Comparison of ENCODE assay signal across 21 cellular contexts in the genomic region with DNA sequence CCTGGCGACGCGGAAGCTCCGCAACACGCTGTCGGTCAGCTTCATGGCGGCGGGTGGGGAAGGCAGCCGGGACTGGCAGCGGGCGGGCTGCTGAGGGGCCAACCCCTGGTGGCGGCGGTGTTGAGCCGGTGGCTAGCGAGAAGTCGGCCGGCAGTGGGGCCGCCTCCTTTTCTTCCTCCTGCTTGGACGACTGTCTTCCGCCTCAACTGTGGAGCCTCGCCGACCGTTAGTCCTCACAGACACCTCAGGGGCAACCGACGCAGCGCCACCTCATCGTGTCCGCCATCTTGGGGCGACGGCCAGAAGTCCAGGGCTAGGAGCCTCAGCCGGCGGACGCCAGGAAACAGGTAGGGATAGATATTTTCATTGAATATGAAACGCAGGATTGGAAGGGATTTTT.
DNase-seq lines count a peak whose midpoint lies in the region; ATAC-seq, FAIRE-seq and TF ChIP-seq lines count a peak whose summit lies in the region.
"Had no signal": no experiment of that assay in that cellular context is flagged by ENCODE, and none has a peak within 500 bp of the region (broad histone marks: within the 10 kb centered on the region; RNA-seq: fewer than 3 reads in every experiment).

No MANE protein-coding gene starts in this region.

- H2BK5ac ChIP-seq in H1 (ENCODE audit: low read depth, low read length), result no peak overlapping the region
- no peak overlapping the region for H2BK5ac ChIP-seq in neuronal stem cell (ENCODE audit: low read length)

- peak overlapping the region; percentile 85; the same call in 1 of the 2 replicates for H4K8ac ChIP-seq in H1 (ENCODE audit: extremely low read depth, insufficient read depth, low read length)
- H4K8ac ChIP-seq in neuronal stem cell (ENCODE audit: low read depth, low read length), result no peak overlapping the region

- 98% methylated on average over 19 of the region's 34 CpGs; no CpG with 5 or more reads in 1 of the 2 experiments for WGBS in H1 (ENCODE audit: extremely low coverage in 1 of 2, insufficient coverage in 1 of 2, insufficient read length in 1 of 2, insufficient replicate concordance in 2 of 2, low coverage in 1 of 2, low lambda C conversion rate in 2 of 2, missing lambda C conversion rate in 1 of 2), 2 experiments
- no CpG with 5 or more reads among the region's 34 CpGs for WGBS in neuronal stem cell (ENCODE audit: extremely low coverage in 2 of 2, insufficient read length in 2 of 2, insufficient replicate concordance in 1 of 2), 2 donors

- H3K36me3 ChIP-seq in H1 (ENCODE audit: control insufficient read depth in 2 of 4, insufficient read depth in 4 of 4, low read length in 3 of 4) (no peaks in the 10 kb centered on the region), neuronal stem cell (replicated peaks in 1 of 2; ENCODE audit: control insufficient read depth in 2 of 2, insufficient read depth in 2 of 2, low read length in 2 of 2) (no peaks in the 10 kb centered on the region)
- H3K36me3 ChIP-seq: BLaER1 treated with 17β-estradiol and CSF1 and Interleukin-3, amounts not matched to agents 10 nM and 100 nM had no signal

- no peak overlapping the region for H2AFZ ChIP-seq in H1 (ENCODE audit: low read length)
- no peak overlapping the region for H2AFZ ChIP-seq in neuronal stem cell (ENCODE audit: low read length)
- H2AFZ ChIP-seq: GM23338 had no signal

- H3K4ac ChIP-seq in H1 (replicated peaks; ENCODE audit: insufficient read length, low read depth, low read length) (no peak overlapping the region), neuronal stem cell (ENCODE audit: low read length) (no peak overlapping the region)

- H3K4me1 Mint-ChIP-seq in MCF 10A (ENCODE audit: insufficient read depth, unreplicated experiment), result peaks cover 11% of the 10 kb centered on the region
- H3K4me1 Mint-ChIP-seq: B cell, GM23338 had no signal

- H2BK15ac ChIP-seq in H1 (ENCODE audit: low read length), result no peak overlapping the region
- H2BK15ac ChIP-seq in neuronal stem cell (ENCODE audit: low read length), result no peak overlapping the region

- no peaks in the 10 kb centered on the region for H3K27me3 ChIP-seq in H1 (replicated peaks in 1 of 4; ENCODE audit: control insufficient read depth in 3 of 4, extremely low read depth in 1 of 4, insufficient read depth in 3 of 4, low read length in 3 of 4)
- no peaks in the 10 kb centered on the region for H3K27me3 ChIP-seq in neuronal stem cell (ENCODE audit: control insufficient read depth in 3 of 3, insufficient read depth in 3 of 3, low read depth in 1 of 3, low read length in 3 of 3)
- H3K27me3 ChIP-seq: BLaER1 treated with 17β-estradiol and CSF1 and Interleukin-3, amounts not matched to agents 10 nM and 100 nM had no signal

- H3K79me1 ChIP-seq in H1 (ENCODE audit: low read depth, low read length) (no peaks in the 10 kb centered on the region), neuronal stem cell (ENCODE audit: low read depth, low read length) (no peaks in the 10 kb centered on the region)

- H3K9me3 ChIP-seq in H1 (ENCODE audit: insufficient read depth in 2 of 2, low read depth in 1 of 2, low read length in 1 of 2), result peaks cover 0 to 5% of the 10 kb centered on the region in 2 experiments; a peak in 2 of 4 replicates
- H3K9me3 ChIP-seq in neuronal stem cell (replicated peaks in 1 of 2; ENCODE audit: control insufficient read depth in 2 of 2, insufficient read depth in 1 of 2, low read depth in 1 of 2, low read length in 2 of 2), result no peaks in the 10 kb centered on the region

- no peak overlapping the region for H3K27ac ChIP-seq in H1 (ENCODE audit: low read depth, low read length)
- no peak overlapping the region for H3K27ac ChIP-seq in neuronal stem cell (replicated peaks; ENCODE audit: low read length)
- H3K27ac ChIP-seq: BLaER1 treated with 17β-estradiol and CSF1 and Interleukin-3, amounts not matched to agents 10 nM and 100 nM had no signal

- TF ChIP-seq POLR2A in H1 (IDR thresholded peaks at IDR 0.05; ENCODE audit: control extremely low read depth in 1 of 2, low read depth in 2 of 2, low read length in 2 of 2), result no peak

- DNase-seq in Daoy (ENCODE audit: low read depth), result peak; percentile 26
- peak; percentile 64 for DNase-seq in NCI-H146 treated with DMSO at 0.1 percent for 48 hours (lab: John Stamatoyannopoulos, UW; ENCODE audit: unreplicated experiment)
- no peak for DNase-seq in H1 (ENCODE audit: low read depth in 1 of 2, low spot score in 2 of 2)
- DNase-seq in neuronal stem cell (ENCODE audit: low spot score), result no peak
- no peak for DNase-seq in MCF 10A (ENCODE audit: unreplicated experiment)
- no peak for DNase-seq in activated CD4-positive, alpha-beta T cell treated with anti-CD3 and anti-CD28 coated beads for 4 hours
- DNase-seq in left cardiac atrium, result no peak
- DNase-seq: Calu3; CD8-positive, alpha-beta T cell; DMS79 treated with DMSO at 0.1 percent for 48 hours; EL; H7; HFFc6; IMR-90 had no signal

- POLR2A ChIA-PET in H1 (lab: Charles Lee; ENCODE audit: partially characterized antibody) (no interaction called here), MCF 10A (lab: Yijun Ruan, JAX) (no interaction called here)

- CTCF ChIA-PET in H1 (lab: Charles Lee; ENCODE audit: partially characterized antibody), result no interaction called here
- CTCF ChIA-PET in MCF 10A (lab: Yijun Ruan, JAX), result no interaction called here

- H3K23ac ChIP-seq in H1 (ENCODE audit: insufficient read length) (no peak overlapping the region), neuronal stem cell (ENCODE audit: low read depth, low read length, poor library complexity) (no peak overlapping the region)

- no peaks in the 10 kb centered on the region for H3K36me3 Mint-ChIP-seq in MCF 10A (ENCODE audit: insufficient read depth, unreplicated experiment)
- H3K36me3 Mint-ChIP-seq: CD8-positive, alpha-beta T cell had no signal

- H4K20me1 ChIP-seq in H1 (replicated peaks in 1 of 2; ENCODE audit: control insufficient read depth in 1 of 2, insufficient read depth in 2 of 2, low read length in 2 of 2), result no peaks in the 10 kb centered on the region
- H4K20me1 ChIP-seq: BLaER1 treated with 17β-estradiol and CSF1 and Interleukin-3, amounts not matched to agents 10 nM and 100 nM had no signal

- H3K4me3 Mint-ChIP-seq in MCF 10A (ENCODE audit: unreplicated experiment), result no peak overlapping the region
- H3K4me3 Mint-ChIP-seq: B cell; CD8-positive, alpha-beta T cell; GM23338; HFFc6 had no signal

- H3K14ac ChIP-seq in H1 (ENCODE audit: insufficient read length) (no peak overlapping the region), neuronal stem cell (ENCODE audit: low read length) (peak overlapping the region; percentile 47)

- intact Hi-C loops in MCF 10A (cut with micrococcal nuclease) (no loop called here), left cardiac atrium (cut with DNase I) (no loop called here)

- H3K4me3 ChIP-seq in H1 (ENCODE audit: extremely low read depth in 1 of 4, insufficient read depth in 2 of 4, low read depth in 3 of 4, low read length in 4 of 4) (no peak overlapping the region), neuronal stem cell (ENCODE audit: low read length in 2 of 2) (no peak overlapping the region)
- H3K4me3 ChIP-seq: BLaER1 treated with 17β-estradiol and CSF1 and Interleukin-3, amounts not matched to agents 10 nM and 100 nM; GM12878; GM23338 had no signal

- TF ChIP-seq CTCF in H1 (IDR thresholded peaks at IDR 0.05; ENCODE audit: control extremely low read depth in 1 of 3, insufficient read depth in 1 of 3, low read depth in 1 of 3, low read length in 3 of 3) (no peak), MCF 10A (IDR thresholded peaks at IDR 0.05; ENCODE audit: unreplicated experiment) (no peak)

- no peak overlapping the region for H4K91ac ChIP-seq in H1 (replicated peaks; ENCODE audit: insufficient read length, low read length)
- no peak overlapping the region for H4K91ac ChIP-seq in neuronal stem cell (ENCODE audit: low read depth, low read length, poor library complexity)

- TF ChIP-seq RAD21 in H1 (IDR thresholded peaks at IDR 0.05 in 1 of 2, conservative IDR thresholded peaks at IDR 0.05 in 1 of 2; ENCODE audit: low read depth in 2 of 2, low read length in 2 of 2), result no peak

- H3K4me1 ChIP-seq in H1 (replicated peaks in 1 of 4; ENCODE audit: control insufficient read depth in 3 of 4, insufficient read depth in 4 of 4, low read length in 3 of 4), result no peaks in the 10 kb centered on the region
- H3K4me1 ChIP-seq in neuronal stem cell (ENCODE audit: control insufficient read depth in 2 of 2, insufficient read depth in 1 of 2, low read depth in 1 of 2, low read length in 2 of 2), result no peaks in the 10 kb centered on the region
- H3K4me1 ChIP-seq: BLaER1 treated with 17β-estradiol and CSF1 and Interleukin-3, amounts not matched to agents 10 nM and 100 nM had no signal

- H3K18ac ChIP-seq in H1 (ENCODE audit: extremely low read depth, low read length) (no peak overlapping the region), neuronal stem cell (ENCODE audit: low read length) (peak overlapping the region; percentile 11)

- no peak for FAIRE-seq in H1 (lab: Jason Lieb, UNC)
- FAIRE-seq: GM12878, HTR-8/SVneo had no signal

- BruUV-seq in MCF 10A (replicated peaks; lab: Mats Ljungman, UMichigan), result no TSS peak

- H2AK5ac ChIP-seq in H1 (ENCODE audit: low read depth, low read length), result no peak overlapping the region
- peak overlapping the region; percentile 56 for H2AK5ac ChIP-seq in neuronal stem cell (ENCODE audit: low read depth, low read length)

- no peak for ATAC-seq in GM21529 (IDR thresholded peaks at IDR 0.05; ENCODE audit: unreplicated experiment)
- ATAC-seq in left cardiac atrium, result no peak
- ATAC-seq: CD8-positive, alpha-beta T cell; GM12878; GM23338; HCT116 had no signal

- no peaks in the 10 kb centered on the region for H3K27me3 Mint-ChIP-seq in MCF 10A (ENCODE audit: insufficient read depth, unreplicated experiment)
- H3K27me3 Mint-ChIP-seq: B cell had no signal

- no peak overlapping the region for H3K27ac Mint-ChIP-seq in MCF 10A (ENCODE audit: low read depth, unreplicated experiment)
- H3K27ac Mint-ChIP-seq: B cell; CD8-positive, alpha-beta T cell; GM23338; HFFc6 had no signal

- H3K4me2 ChIP-seq in H1 (ENCODE audit: insufficient read depth in 1 of 2, low read depth in 2 of 2, low read length in 2 of 2), result no peak overlapping the region
- no peak overlapping the region for H3K4me2 ChIP-seq in neuronal stem cell (ENCODE audit: insufficient read depth, low read length, poor library complexity, severe bottlenecking)
- H3K4me2 ChIP-seq: BLaER1 treated with 17β-estradiol and CSF1 and Interleukin-3, amounts not matched to agents 10 nM and 100 nM; GM23338 had no signal

- no peak overlapping the region for H3K56ac ChIP-seq in H1 (replicated peaks; ENCODE audit: insufficient read length, low read depth, low read length)

- no peak for TF ChIP-seq EP300 in H1 (IDR thresholded peaks at IDR 0.05; ENCODE audit: borderline replicate concordance in 1 of 2, low read depth in 2 of 2, low read length in 2 of 2)

- no peak overlapping the region for H2BK20ac ChIP-seq in H1 (ENCODE audit: low read length)

- no peaks in the 10 kb centered on the region for H3K79me2 ChIP-seq in H1 (ENCODE audit: control insufficient read depth in 1 of 2, insufficient read depth in 2 of 2, low read length in 2 of 2)

- H3K9ac ChIP-seq in H1 (replicated peaks in 1 of 4; ENCODE audit: extremely low read depth in 1 of 4, low read depth in 3 of 4, low read length in 3 of 4) (no peak overlapping the region), neuronal stem cell (ENCODE audit: low read depth, low read length, poor library complexity) (no peak overlapping the region)
- H3K9ac ChIP-seq: BLaER1 treated with 17β-estradiol and CSF1 and Interleukin-3, amounts not matched to agents 10 nM and 100 nM had no signal

- H2BK120ac ChIP-seq in H1 (replicated peaks; ENCODE audit: low read depth, low read length) (no peak overlapping the region), neuronal stem cell (ENCODE audit: low read depth, low read length) (no peak overlapping the region)

- no peak overlapping the region for H4K5ac ChIP-seq in H1 (ENCODE audit: insufficient read length, low read depth, low read length)

- no peaks in the 10 kb centered on the region for H3K23me2 ChIP-seq in H1 (ENCODE audit: low read depth, low read length)

- H2BK12ac ChIP-seq in H1 (ENCODE audit: low read depth, low read length), result no peak overlapping the region
- H2BK12ac ChIP-seq in neuronal stem cell (ENCODE audit: low read length), result no peak overlapping the region

- peaks cover 9% of the 10 kb centered on the region for H3K9me3 Mint-ChIP-seq in MCF 10A (ENCODE audit: unreplicated experiment)

Comparison
In these comparisons a context has a peak if more than half of its experiments do, and no peak if none do; other contexts are left out.
1. DNase-seq: peak in Daoy (single experiment) and NCI-H146 treated with DMSO at 0.1 percent for 48 hours (single experiment); none in H1 (0 of 2), neuronal stem cell (single experiment), MCF 10A (single experiment), activated CD4-positive, alpha-beta T cell treated with anti-CD3 and anti-CD28 coated beads for 4 hours (0 of 2) and left cardiac atrium (single experiment).